In genomic region chr2:225536036-225536435, GRCh38 we compare ENCODE assay signal across 23 cellular contexts.
DNase-seq lines count a peak whose midpoint lies in the region; TF ChIP-seq lines count a peak whose summit lies in the region.
"Had no signal": no experiment of that assay in that cellular context is flagged by ENCODE, and none has a peak within 500 bp of the region (broad histone marks: within the 10 kb centered on the region; RNA-seq: fewer than 3 reads in every experiment).

No MANE protein-coding gene starts in this region.

- no peak overlapping the region for H3K9ac ChIP-seq in neuronal stem cell (ENCODE audit: low read depth, low read length, poor library complexity)
- H3K9ac ChIP-seq: BLaER1 treated with 17β-estradiol and CSF1 and Interleukin-3, amounts not matched to agents 10 nM and 100 nM had no signal

- H3K36me3 Mint-ChIP-seq in nephron (ENCODE audit: low read depth) = no peaks in the 10 kb centered on the region
- H3K36me3 Mint-ChIP-seq: CD8-positive, alpha-beta T cell had no signal

- no peak overlapping the region for H3K27ac ChIP-seq in neuronal stem cell (replicated peaks; ENCODE audit: low read length)
- H3K27ac ChIP-seq: 22Rv1; A549; BLaER1 treated with 17β-estradiol and CSF1 and Interleukin-3, amounts not matched to agents 10 nM and 100 nM; C4-2B had no signal

- no peak overlapping the region for H2BK120ac ChIP-seq in neuronal stem cell (ENCODE audit: low read depth, low read length)

- no peaks in the 10 kb centered on the region for H3K27me3 Mint-ChIP-seq in nephron (ENCODE audit: low read depth)
- H3K27me3 Mint-ChIP-seq: B cell; CD4-positive, alpha-beta T cell had no signal

- no peak overlapping the region for H2BK15ac ChIP-seq in neuronal stem cell (ENCODE audit: low read length)

- H2AK5ac ChIP-seq in neuronal stem cell (ENCODE audit: low read depth, low read length) = no peak overlapping the region

- H3K4me1 ChIP-seq in neuronal stem cell (ENCODE audit: control insufficient read depth in 2 of 2, insufficient read depth in 1 of 2, low read depth in 1 of 2, low read length in 2 of 2) = no peaks in the 10 kb centered on the region
- H3K4me1 ChIP-seq: A549; BLaER1 treated with 17β-estradiol and CSF1 and Interleukin-3, amounts not matched to agents 10 nM and 100 nM had no signal

- H3K18ac ChIP-seq in neuronal stem cell (ENCODE audit: low read length) = peak overlapping the region; percentile 57

- peaks cover 1% of the 10 kb centered on the region for H3K79me1 ChIP-seq in neuronal stem cell (ENCODE audit: low read depth, low read length)

- no peak overlapping the region for H3K4ac ChIP-seq in neuronal stem cell (ENCODE audit: low read length)

- no peak overlapping the region for H2BK12ac ChIP-seq in neuronal stem cell (ENCODE audit: low read length)

- no peak overlapping the region for H3K14ac ChIP-seq in neuronal stem cell (ENCODE audit: low read length)

- peak overlapping the region in 2 of 3 experiments; percentile 6 to 40 for H3K27ac Mint-ChIP-seq in nephron
- H3K27ac Mint-ChIP-seq: B cell; CD4-positive, alpha-beta T cell; CD8-positive, alpha-beta T cell had no signal

- no peak for TF ChIP-seq CTCF in nephron (IDR thresholded peaks at IDR 0.05; ENCODE audit: unreplicated experiment in 3 of 3)

- DNase-seq in NCI-H69 (lab: John Stamatoyannopoulos, UW) = peak; percentile 6
- no peak for DNase-seq in neuronal stem cell (ENCODE audit: low spot score)
- DNase-seq in NCI-H526 treated with DMSO at 0.1 percent for 48 hours (lab: John Stamatoyannopoulos, UW) = no peak
- no peak for DNase-seq in NCI-H510A (lab: John Stamatoyannopoulos, UW)
- DNase-seq in middle frontal gyrus (ENCODE audit: extremely low spot score, low spot score) = no peak
- DNase-seq: AML-193; CD4-positive, alpha-beta T cell; CD8-positive, alpha-beta T cell; COR-L47; DMS 273 treated with DMSO at 0.1 percent for 48 hours; DMS153; DMS53; DMS79; DND-41; EL; GDM1 had no signal

- H3K4me2 ChIP-seq in neuronal stem cell (ENCODE audit: insufficient read depth, low read length, poor library complexity, severe bottlenecking) = no peak overlapping the region
- H3K4me2 ChIP-seq: A549; BLaER1 treated with 17β-estradiol and CSF1 and Interleukin-3, amounts not matched to agents 10 nM and 100 nM had no signal

- no peaks in the 10 kb centered on the region for H3K9me3 ChIP-seq in neuronal stem cell (replicated peaks in 1 of 2; ENCODE audit: control insufficient read depth in 2 of 2, insufficient read depth in 1 of 2, low read depth in 1 of 2, low read length in 2 of 2)

- H4K91ac ChIP-seq in neuronal stem cell (ENCODE audit: low read depth, low read length, poor library complexity) = no peak overlapping the region

- no peak overlapping the region for H2AFZ ChIP-seq in neuronal stem cell (ENCODE audit: low read length)

- no peak overlapping the region for H3K4me3 ChIP-seq in neuronal stem cell (ENCODE audit: low read length in 2 of 2)
- H3K4me3 ChIP-seq: A549; BLaER1 treated with 17β-estradiol and CSF1 and Interleukin-3, amounts not matched to agents 10 nM and 100 nM; GM12878 had no signal

- no peaks in the 10 kb centered on the region for H3K27me3 ChIP-seq in neuronal stem cell (ENCODE audit: control insufficient read depth in 3 of 3, insufficient read depth in 3 of 3, low read depth in 1 of 3, low read length in 3 of 3)
- H3K27me3 ChIP-seq: BLaER1 treated with 17β-estradiol and CSF1 and Interleukin-3, amounts not matched to agents 10 nM and 100 nM had no signal

- peaks cover 36% of the 10 kb centered on the region for H3K4me1 Mint-ChIP-seq in nephron
- H3K4me1 Mint-ChIP-seq: B cell had no signal

- H3K4me3 Mint-ChIP-seq in nephron = no peak overlapping the region
- H3K4me3 Mint-ChIP-seq: B cell; CD4-positive, alpha-beta T cell; CD8-positive, alpha-beta T cell had no signal

- H4K8ac ChIP-seq in neuronal stem cell (ENCODE audit: low read depth, low read length) = no peak overlapping the region

- H3K23ac ChIP-seq in neuronal stem cell (ENCODE audit: low read depth, low read length, poor library complexity) = no peak overlapping the region

- no peaks in the 10 kb centered on the region for H3K36me3 ChIP-seq in neuronal stem cell (replicated peaks in 1 of 2; ENCODE audit: control insufficient read depth in 2 of 2, insufficient read depth in 2 of 2, low read length in 2 of 2)
- H3K36me3 ChIP-seq: BLaER1 treated with 17β-estradiol and CSF1 and Interleukin-3, amounts not matched to agents 10 nM and 100 nM had no signal

- WGBS in neuronal stem cell (ENCODE audit: extremely low coverage in 2 of 2, insufficient read length in 2 of 2, insufficient replicate concordance in 1 of 2), 2 donors = no CpG with 5 or more reads among the region's 2 CpGs

- no peak overlapping the region for H2BK5ac ChIP-seq in neuronal stem cell (ENCODE audit: low read length)

- peaks cover 6% of the 10 kb centered on the region for H3K9me3 Mint-ChIP-seq in nephron
- H3K9me3 Mint-ChIP-seq: CD4-positive, alpha-beta T cell; CD8-positive, alpha-beta T cell had no signal
